Comparison of ENCODE assay signal across 26 cellular contexts in genomic region chr5:1840071-1840547, GRCh38. TPM values are rescaled to one million over a fixed set of nuclear protein-coding genes. Genes with fewer than 3 reads are reported as not detected.
"Had no signal": no experiment of that assay in that cellular context is flagged by ENCODE, and none has a peak within 500 bp of the region (broad histone marks: within the 10 kb centered on the region; RNA-seq: fewer than 3 reads in every experiment).

No MANE protein-coding gene starts in this region.

- H3K4me1 ChIP-seq: left lung, sigmoid colon, stomach, transverse colon had no signal

- H3K4me1 Mint-ChIP-seq: naive thymus-derived CD4-positive, alpha-beta T cell had no signal

- H3K4me3 ChIP-seq: dorsolateral prefrontal cortex, heart right ventricle, left lung, sigmoid colon, skin epidermis, stomach, thoracic aorta, transverse colon had no signal

- DNase-seq: central memory CD4-positive, alpha-beta T cell; cortex of kidney; effector CD8-positive, alpha-beta T cell; heart right ventricle; hypothalamus; mesendoderm; naive thymus-derived CD4-positive, alpha-beta T cell; nephron progenitor cell; sigmoid colon; stimulated activated CD4-positive, alpha-beta T cell treated with anti-CD3 and anti-CD28 coated beads, Interleukin-12 subunit alpha, Interleukin-12 subunit beta, amount 100 ng/mL, for 4 hours; stimulated activated CD4-positive, alpha-beta T cell treated with anti-CD3 and anti-CD28 coated beads, Interleukin-2, amount 100 ng/mL, for 48 hours; stomach; substantia nigra; transverse colon had no signal

- H3K9me3 ChIP-seq: heart right ventricle, left lung, neutrophil, sigmoid colon, stomach, thoracic aorta, transverse colon had no signal

- FAIRE-seq: frontal cortex, islet of Langerhans had no signal

- H3K4me3 Mint-ChIP-seq: naive thymus-derived CD4-positive, alpha-beta T cell; nephron progenitor cell had no signal

- H3K27ac ChIP-seq: dorsolateral prefrontal cortex, left lung, neutrophil, sigmoid colon, skin epidermis, stomach, thoracic aorta, transverse colon had no signal

- H3K36me3 Mint-ChIP-seq: naive thymus-derived CD4-positive, alpha-beta T cell had no signal

- H3K27ac Mint-ChIP-seq: naive thymus-derived CD4-positive, alpha-beta T cell; nephron progenitor cell had no signal

- ATAC-seq: left lung; naive thymus-derived CD4-positive, alpha-beta T cell had no signal

- H3K9me3 Mint-ChIP-seq: naive thymus-derived CD4-positive, alpha-beta T cell; nephron progenitor cell had no signal

- H3K36me3 ChIP-seq: heart right ventricle, left lung, neutrophil, sigmoid colon, stomach, thoracic aorta, transverse colon had no signal

RNA-seq across cellular contexts. Expression of gene IRX4, which starts 42.6 kb away (rescaled TPM):
- total RNA-seq: dorsolateral prefrontal cortex; frontal cortex; glomerular endothelial cell; left lung; lung microvascular endothelial cell; naive thymus-derived CD4-positive, alpha-beta T cell; osteocyte; pulmonary artery endothelial cell; sigmoid colon; stomach; thoracic aorta; transverse colon; ureter had no signal
- polyA plus RNA-seq: naive thymus-derived CD4-positive, alpha-beta T cell had no signal
